10 cellular contexts compared by ENCODE assay signal in genomic region chr20:58481541-58482021, GRCh38. TPM values are rescaled to one million over a fixed set of nuclear protein-coding genes. Genes with fewer than 3 reads are reported as not detected.
DNase-seq lines count a peak whose midpoint lies in the region; ATAC-seq and TF ChIP-seq lines count a peak whose summit lies in the region.
"Had no signal": no experiment of that assay in that cellular context is flagged by ENCODE, and none has a peak within 500 bp of the region (broad histone marks: within the 10 kb centered on the region; RNA-seq: fewer than 3 reads in every experiment).

No MANE protein-coding gene starts in this region.

- DNase-seq in COLO829 (ENCODE audit: low spot score) (peak; percentile 50), LoVo (ENCODE audit: low spot score) (peak; percentile 7), foreskin keratinocyte (no peak), retinal pigment epithelial cell (ENCODE audit: low read depth) (no peak), Kasumi-1 (lab: John Stamatoyannopoulos, UW) (no peak)
- DNase-seq in activated CD8-positive, alpha-beta memory T cell treated with anti-CD3 and anti-CD28 coated beads, Interleukin-2, amount 50 U/mL, for 4 hours: peak; percentile 47

- ATAC-seq in foreskin keratinocyte: peak; percentile 51
- ATAC-seq in GM18907 (IDR thresholded peaks at IDR 0.05; ENCODE audit: unreplicated experiment): no peak
- ATAC-seq in HG03342 (IDR thresholded peaks at IDR 0.05; ENCODE audit: unreplicated experiment): no peak

- H3K27me3 ChIP-seq in foreskin keratinocyte: no peaks in the 10 kb centered on the region

- TF ChIP-seq CTCF in foreskin keratinocyte (conservative IDR thresholded peaks at IDR 0.05) (peak; percentile 69), retinal pigment epithelial cell (conservative IDR thresholded peaks at IDR 0.05; ENCODE audit: low read depth, low read length) (peak; percentile 69)

- no peaks in the 10 kb centered on the region for H3K4me1 ChIP-seq in foreskin keratinocyte
- H3K4me1 ChIP-seq: parathyroid adenoma had no signal

- H3K27ac ChIP-seq in foreskin keratinocyte: no peak overlapping the region
- H3K27ac ChIP-seq: HL-60, parathyroid adenoma had no signal

- no peak overlapping the region for H3K4me3 ChIP-seq in retinal pigment epithelial cell (ENCODE audit: low read length)

RNA-seq across cellular contexts. Expression of gene APCDD1L, which starts 33.6 kb away (rescaled TPM):
- 2.1 and 4.4 TPM in 2 replicates for total RNA-seq in foreskin keratinocyte
- 2.2 and 3.5 TPM in 2 replicates for polyA plus RNA-seq in foreskin keratinocyte

Comparison
In these comparisons a context has a peak if more than half of its experiments do, and no peak if none do; other contexts are left out.
1. DNase-seq: peak in COLO829 (single experiment), LoVo (single experiment) and activated CD8-positive, alpha-beta memory T cell treated with anti-CD3 and anti-CD28 coated beads, Interleukin-2, amount 50 U/mL, for 4 hours (single experiment); none in foreskin keratinocyte (0 of 2), retinal pigment epithelial cell (single experiment) and Kasumi-1 (0 of 2).